ENCODE assay signal across 8 cellular contexts in the genomic region with DNA sequence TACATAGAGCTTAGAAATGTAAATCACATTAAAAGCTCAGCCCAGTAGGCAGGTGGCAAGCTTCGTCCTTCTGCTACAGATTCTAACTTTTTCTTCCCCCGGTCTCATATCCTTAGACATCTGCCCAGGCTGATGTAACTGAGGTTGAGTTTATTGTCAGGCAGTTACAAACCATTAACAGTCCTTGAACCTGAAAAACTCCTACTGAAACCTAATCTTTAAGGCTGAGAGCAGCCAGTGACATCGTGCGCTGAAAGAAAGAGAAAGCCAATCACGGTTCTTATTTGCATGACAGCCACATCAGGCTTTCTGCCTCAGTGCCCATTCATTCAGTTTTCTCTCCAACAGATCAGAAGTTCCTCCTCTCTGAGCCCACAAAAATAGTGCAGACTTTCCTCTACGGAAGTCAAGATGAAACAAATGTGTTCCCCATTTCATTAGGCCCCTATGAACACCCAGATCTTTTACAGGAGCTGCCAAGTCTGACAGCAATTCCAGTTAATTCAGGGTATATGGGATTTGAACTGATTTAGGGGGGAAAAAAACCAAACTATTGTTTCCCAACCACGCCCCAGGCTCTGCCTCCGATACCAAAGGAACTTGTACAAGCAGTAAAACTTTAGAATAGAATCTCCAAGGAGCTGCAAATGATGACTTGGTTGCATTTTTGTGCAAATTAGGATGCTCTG. TPM values are rescaled to one million over a fixed set of nuclear protein-coding genes. Genes with fewer than 3 reads are reported as not detected.
DNase-seq lines count a peak whose midpoint lies in the region; ATAC-seq, FAIRE-seq and TF ChIP-seq lines count a peak whose summit lies in the region.

A gene with protein sequence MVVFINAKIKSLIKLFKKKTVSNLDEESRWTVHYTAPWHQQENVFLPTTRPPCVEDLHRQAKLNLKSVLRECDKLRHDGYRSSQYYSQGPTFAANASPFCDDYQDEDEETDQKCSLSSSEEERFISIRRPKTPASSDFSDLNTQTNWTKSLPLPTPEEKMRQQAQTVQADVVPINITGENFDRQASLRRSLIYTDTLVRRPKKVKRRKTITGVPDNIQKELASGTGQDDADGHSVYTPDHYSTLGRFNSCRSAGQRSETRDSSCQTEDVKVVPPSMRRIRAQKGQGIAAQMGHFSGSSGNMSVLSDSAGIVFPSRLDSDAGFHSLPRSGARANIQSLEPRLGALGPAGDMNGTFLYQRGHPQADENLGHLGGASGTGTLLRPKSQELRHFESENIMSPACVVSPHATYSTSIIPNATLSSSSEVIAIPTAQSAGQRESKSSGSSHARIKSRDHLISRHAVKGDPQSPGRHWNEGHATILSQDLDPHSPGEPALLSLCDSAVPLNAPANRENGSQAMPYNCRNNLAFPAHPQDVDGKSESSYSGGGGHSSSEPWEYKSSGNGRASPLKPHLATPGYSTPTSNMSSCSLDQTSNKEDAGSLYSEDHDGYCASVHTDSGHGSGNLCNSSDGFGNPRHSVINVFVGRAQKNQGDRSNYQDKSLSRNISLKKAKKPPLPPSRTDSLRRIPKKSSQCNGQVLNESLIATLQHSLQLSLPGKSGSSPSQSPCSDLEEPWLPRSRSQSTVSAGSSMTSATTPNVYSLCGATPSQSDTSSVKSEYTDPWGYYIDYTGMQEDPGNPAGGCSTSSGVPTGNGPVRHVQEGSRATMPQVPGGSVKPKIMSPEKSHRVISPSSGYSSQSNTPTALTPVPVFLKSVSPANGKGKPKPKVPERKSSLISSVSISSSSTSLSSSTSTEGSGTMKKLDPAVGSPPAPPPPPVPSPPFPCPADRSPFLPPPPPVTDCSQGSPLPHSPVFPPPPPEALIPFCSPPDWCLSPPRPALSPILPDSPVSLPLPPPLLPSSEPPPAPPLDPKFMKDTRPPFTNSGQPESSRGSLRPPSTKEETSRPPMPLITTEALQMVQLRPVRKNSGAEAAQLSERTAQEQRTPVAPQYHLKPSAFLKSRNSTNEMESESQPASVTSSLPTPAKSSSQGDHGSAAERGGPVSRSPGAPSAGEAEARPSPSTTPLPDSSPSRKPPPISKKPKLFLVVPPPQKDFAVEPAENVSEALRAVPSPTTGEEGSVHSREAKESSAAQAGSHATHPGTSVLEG (N-terminal part only) (minus strand): TSS at position 192 of the 689 bp plus-strand sequence. CDS start 204 bp downstream, outside the sequence.

- no peaks in the 10 kb centered on the region for H3K36me3 Mint-ChIP-seq in activated CD4-positive, alpha-beta memory T cell treated with anti-CD3 and anti-CD28 coated beads, Interleukin-2, amount 10 ng/mL, durations not matched to agents 7 days and 5 days (ENCODE audit: low read depth)

- POLR2A ChIA-PET in GM12878 (lab: Charles Lee): interaction anchor here (0.6 to 1.6 kb wide), 10 partner anchors 13 to 1157 kb away, joined by 3 to 5 read pairs (median 4); no protein-coding TSS in a partner anchor
- POLR2A ChIA-PET in activated CD4-positive, alpha-beta memory T cell treated with anti-CD3 and anti-CD28 coated beads, Interleukin-2, amount 10 ng/mL, durations not matched to agents 7 days and 5 days (lab: Charles Lee): interaction anchor here (1.2 kb wide), 1 partner anchor 21 kb away, joined by 3 read pairs; no protein-coding TSS in a partner anchor

- peak within 1 kb of the TSS; percentile 21 for H3K4me2 ChIP-seq in GM12878 (ENCODE audit: control insufficient read depth, insufficient read depth)

- no peak within 1 kb of the TSS for H3K27ac ChIP-seq in GM12878 (ENCODE audit: control insufficient read depth, insufficient read depth)
- H3K27ac ChIP-seq in vagina: no peak within 1 kb of the TSS

- in situ Hi-C loops in GM12878 (cut with MboI): no loop called here

- TF ChIP-seq EP300 in GM12878 (IDR thresholded peaks at IDR 0.05; ENCODE audit: borderline replicate concordance in 1 of 2, control insufficient read depth in 1 of 2, low read depth in 2 of 2, low read length in 2 of 2): no peak

- ATAC-seq in GM21367 (IDR thresholded peaks at IDR 0.05; ENCODE audit: unreplicated experiment): peak; percentile 94
- peak; percentile 92 for ATAC-seq in HG03571 (IDR thresholded peaks at IDR 0.05; ENCODE audit: unreplicated experiment)
- ATAC-seq in GM12878: peak; percentile 92

- peak; percentile 40 for DNase-seq in D341Med (ENCODE audit: low spot score)
- DNase-seq in GM12878 (ENCODE audit: low read depth, low spot score): peak; percentile 34
- DNase-seq in left kidney (ENCODE audit: low read depth, low spot score): peak; percentile 94
- no peak for DNase-seq in vagina (ENCODE audit: extremely low spot score in 2 of 2)
- no peak for DNase-seq in activated CD4-positive, alpha-beta memory T cell treated with anti-CD3 and anti-CD28 coated beads, Interleukin-2, amount 10 ng/mL, durations not matched to agents 7 days and 5 days
- DNase-seq in ecto neural progenitor cell (ENCODE audit: low spot score): no peak

- no peak for FAIRE-seq in GM12878 (lab: Jason Lieb, UNC)

- H3K4me3 ChIP-seq in GM12878 (no peak within 1 kb of the TSS), vagina (no peak within 1 kb of the TSS)

- no peaks in the 10 kb centered on the region for H3K4me1 ChIP-seq in GM12878 (ENCODE audit: control insufficient read depth, insufficient read depth, low read length)
- no peaks in the 10 kb centered on the region for H3K4me1 ChIP-seq in vagina

- CTCF ChIA-PET in GM12878 (lab: Yijun Ruan, JAX): interaction anchor here (1.0 to 6.0 kb wide), 12 partner anchors 8 to 265 kb away, joined by 3 to 57 read pairs (median 7); no protein-coding TSS in a partner anchor
- CTCF ChIA-PET in activated CD4-positive, alpha-beta memory T cell treated with anti-CD3 and anti-CD28 coated beads, Interleukin-2, amount 10 ng/mL, durations not matched to agents 7 days and 5 days (lab: Charles Lee): interaction anchor here (1.2 to 2.1 kb wide), 3 partner anchors 9 to 69 kb away, joined by 3 to 10 read pairs (median 4); no protein-coding TSS in a partner anchor

- H3K9me3 ChIP-seq in GM12878 (replicated peaks; ENCODE audit: control insufficient read depth, insufficient read depth, low read length) (no peaks in the 10 kb centered on the region), vagina (no peaks in the 10 kb centered on the region)

- no peak for TF ChIP-seq POLR2A in GM12878 (IDR thresholded peaks at IDR 0.05; ENCODE audit: low read depth, low read length)
- no peak for TF ChIP-seq POLR2A in vagina (IDR thresholded peaks at IDR 0.05)

- H3K36me3 ChIP-seq in GM12878 (ENCODE audit: control insufficient read depth in 2 of 2, insufficient read depth in 2 of 2, low read length in 1 of 2): no peaks in the 10 kb centered on the region
- H3K36me3 ChIP-seq in vagina: no peaks in the 10 kb centered on the region

- TF ChIP-seq CTCF in GM12878 (IDR thresholded peaks at IDR 0.05 in 2 of 3, conservative IDR thresholded peaks at IDR 0.05 in 1 of 3; ENCODE audit: control insufficient read depth in 2 of 3, extremely low read depth in 1 of 3, insufficient read depth in 1 of 3, low read depth in 3 of 3, low read length in 3 of 3) (no peak), vagina (IDR thresholded peaks at IDR 0.05) (no peak)

- intact Hi-C loops in GM12878 (cut with micrococcal nuclease; ENCODE audit: unreplicated experiment) (loop anchor here (2.0 kb wide), 1 partner anchor 43 kb away; no protein-coding TSS in a partner anchor), vagina (cut with DNase I) (no loop called here)

- WGBS in GM12878 (ENCODE audit: insufficient coverage, insufficient replicate concordance, low lambda C conversion rate, missing lambda C conversion rate): 9% methylated on average over 8 of the region's 8 CpGs

- BruUV-seq in GM12878 (replicated peaks; lab: Mats Ljungman, UMichigan): no TSS peak

- H3K4me1 Mint-ChIP-seq in activated CD4-positive, alpha-beta memory T cell treated with anti-CD3 and anti-CD28 coated beads, Interleukin-2, amount 10 ng/mL, durations not matched to agents 7 days and 5 days: peaks cover 4% of the 10 kb centered on the region

- H3K27me3 ChIP-seq in GM12878 (replicated peaks in 1 of 2; ENCODE audit: control insufficient read depth in 2 of 2, insufficient read depth in 2 of 2, low read length in 1 of 2): peaks cover 0 to 10% of the 10 kb centered on the region in 2 experiments; a peak in 2 of 4 replicates
- H3K27me3 ChIP-seq in vagina: no peaks in the 10 kb centered on the region

- RAD21 ChIA-PET in GM12878 (lab: Charles Lee; ENCODE audit: unreplicated experiment): interaction anchor here (0.9 to 17.2 kb wide), 13 partner anchors 9 to 227 kb away, joined by 3 to 202 read pairs (median 6); no protein-coding TSS in a partner anchor

- H3K27me3 Mint-ChIP-seq in activated CD4-positive, alpha-beta memory T cell treated with anti-CD3 and anti-CD28 coated beads, Interleukin-2, amount 10 ng/mL, durations not matched to agents 7 days and 5 days: peaks cover 24% of the 10 kb centered on the region

- no peaks in the 10 kb centered on the region for H4K20me1 ChIP-seq in GM12878 (ENCODE audit: control insufficient read depth, insufficient read depth)

- TF ChIP-seq RAD21 in GM12878 (IDR thresholded peaks at IDR 0.05; ENCODE audit: insufficient read depth, low read depth, low read length): no peak

- H3K9ac ChIP-seq in GM12878 (ENCODE audit: control insufficient read depth, insufficient read depth, low read length): no peak within 1 kb of the TSS

- no peaks in the 10 kb centered on the region for H3K79me2 ChIP-seq in GM12878 (ENCODE audit: control insufficient read depth, insufficient read depth, low read length)

- no peak within 1 kb of the TSS for H3K4me3 Mint-ChIP-seq in activated CD4-positive, alpha-beta memory T cell treated with anti-CD3 and anti-CD28 coated beads, Interleukin-2, amount 10 ng/mL, durations not matched to agents 7 days and 5 days

- no peak within 1 kb of the TSS for H3K27ac Mint-ChIP-seq in activated CD4-positive, alpha-beta memory T cell treated with anti-CD3 and anti-CD28 coated beads, Interleukin-2, amount 10 ng/mL, durations not matched to agents 7 days and 5 days

- H3K9me3 Mint-ChIP-seq in activated CD4-positive, alpha-beta memory T cell treated with anti-CD3 and anti-CD28 coated beads, Interleukin-2, amount 10 ng/mL, durations not matched to agents 7 days and 5 days: no peaks in the 10 kb centered on the region

- no peak within 1 kb of the TSS; the same call in 1 of the 2 replicates for H2AFZ ChIP-seq in GM12878 (ENCODE audit: control insufficient read depth, low read depth, low read length)

- SMC1A ChIA-PET in GM12878 (lab: Charles Lee; ENCODE audit: uncharacterized antibody, unreplicated experiment): interaction anchor here (0.7 to 11.5 kb wide), 16 partner anchors 9 to 382 kb away, joined by 3 to 139 read pairs (median 12); no protein-coding TSS in a partner anchor

RNA-seq across cellular contexts. Expression of the gene that starts here (rescaled TPM):
- total RNA-seq in GM12878 (2013; cell fraction: nucleolus; rRNA removed): 39.6 and 44.5 TPM in 2 replicates
- 0.56 and 2.0 TPM in 2 replicates for total RNA-seq in GM12878 (2014; rRNA removed)
- total RNA-seq in GM12878 (2014; rRNA removed; fragmentation: Illumina TruSeq; extraction: Trizol): 0.64 and 0.67 TPM in 2 replicates
- 1.2 and 2.7 TPM in 2 replicates for total RNA-seq in GM12878 (2021)
- 0.04 TPM for polyA plus RNA-seq in GM12878 (2011; ENCODE audit: low read depth)
- 10.3 and 14.1 TPM in 2 replicates for polyA plus RNA-seq in GM12878 (2011; rRNA removed)
- 7.1 and 10.2 TPM in 2 replicates for polyA plus RNA-seq in GM12878 (2011; cell fraction: cytosol; rRNA removed)
- polyA plus RNA-seq in GM12878 (2011; cell fraction: nucleus; rRNA removed): 28.6 and 29.1 TPM in 2 replicates
- 0.10 and 0.11 TPM in 2 replicates for polyA plus RNA-seq in GM12878 (2012)
- polyA plus RNA-seq in GM12878 (2014; fragmentation: Illumina TruSeq; extraction: Trizol): 0.35 and 1.1 TPM in 2 replicates
- under 1 TPM; 0.26 to 0.66 TPM for polyA plus RNA-seq in GM12878 (2014; fragmentation: Nextera tagmentation; extraction: Ambion mirVana)
- 0.67 and 0.72 TPM in 2 replicates for polyA plus RNA-seq in GM12878 (2014; rRNA removed)
- polyA plus RNA-seq in GM12878 (2016; fragmentation: Nextera tagmentation; extraction: Ambion mirVana): 1 to 10 TPM; 1.6 TPM
- 49.2 and 80.0 TPM in 2 replicates for polyA minus RNA-seq in GM12878 (2011; rRNA and poly(A)+ RNA removed)
- polyA minus RNA-seq in GM12878 (2011; cell fraction: cytosol; rRNA and poly(A)+ RNA removed): 22.2 and 29.9 TPM in 2 replicates
- 38.2 and 59.5 TPM in 2 replicates for polyA minus RNA-seq in GM12878 (2011; cell fraction: nucleus; rRNA and poly(A)+ RNA removed)
- total RNA-seq in vagina: 23.1 TPM
- total RNA-seq in activated CD4-positive, alpha-beta memory T cell treated with anti-CD3 and anti-CD28 coated beads, Interleukin-2, amount 10 ng/mL, durations not matched to agents 7 days and 5 days: 1 to 10 TPM; 1.0 to 1.4 TPM

Comparison
In these comparisons a context has a peak if more than half of its experiments do, and no peak if none do; other contexts are left out.
1. DNase-seq: peak in D341Med (single experiment), GM12878 (single experiment) and left kidney (single experiment); none in vagina (0 of 2), activated CD4-positive, alpha-beta memory T cell treated with anti-CD3 and anti-CD28 coated beads, Interleukin-2, amount 10 ng/mL, durations not matched to agents 7 days and 5 days (single experiment) and ecto neural progenitor cell (single experiment).
2. Peak in every context shown above with its lines, with median percentiles within 50 percentile points of each other: ATAC-seq.